Comparison of ENCODE assay signal across 15 cellular contexts in genomic region chr21:41217656-41218380, GRCh38. TPM values are rescaled to one million over a fixed set of nuclear protein-coding genes. Genes with fewer than 3 reads are reported as not detected.
DNase-seq lines count a peak whose midpoint lies in the region; ATAC-seq and TF ChIP-seq lines count a peak whose summit lies in the region.
"Had no signal": no experiment of that assay in that cellular context is flagged by ENCODE, and none has a peak within 500 bp of the region (broad histone marks: within the 10 kb centered on the region; RNA-seq: fewer than 3 reads in every experiment).

No MANE protein-coding gene starts in this region.

- no peak for TF ChIP-seq CTCF in endothelial cell (IDR thresholded peaks at IDR 0.05; ENCODE audit: unreplicated experiment)
- no peak for TF ChIP-seq CTCF in testis (IDR thresholded peaks at IDR 0.05)

- 80 to 83% methylated on average over 12 of the region's 12 CpGs for WGBS in testis, 2 donors

- H3K4me3 Mint-ChIP-seq in endothelial cell (ENCODE audit: unreplicated experiment) = peak overlapping the region; percentile 61
- H3K4me3 Mint-ChIP-seq: CD4-positive, CD25-positive, alpha-beta regulatory T cell had no signal

- no peak for TF ChIP-seq POLR2A in testis (IDR thresholded peaks at IDR 0.05)

- H3K9me3 Mint-ChIP-seq in endothelial cell (ENCODE audit: unreplicated experiment) = no peaks in the 10 kb centered on the region

- no peak overlapping the region for H3K27ac Mint-ChIP-seq in endothelial cell (ENCODE audit: unreplicated experiment)
- H3K27ac Mint-ChIP-seq: CD4-positive, CD25-positive, alpha-beta regulatory T cell had no signal

- no peak overlapping the region for H3K27ac ChIP-seq in testis
- H3K27ac ChIP-seq: epithelial cell of prostate, SJCRH30 had no signal

- no peaks in the 10 kb centered on the region for H3K36me3 ChIP-seq in testis (ENCODE audit: low read depth, missing control alignments)
- H3K36me3 ChIP-seq: SJCRH30 had no signal

- no peaks in the 10 kb centered on the region for H3K4me1 ChIP-seq in testis
- H3K4me1 ChIP-seq: SJCRH30 had no signal

- ATAC-seq in GM19324 (IDR thresholded peaks at IDR 0.05; ENCODE audit: low FRiP score, unreplicated experiment) = no peak
- ATAC-seq in HG02642 (IDR thresholded peaks at IDR 0.05; ENCODE audit: poor library complexity, unreplicated experiment) = no peak

- no peaks in the 10 kb centered on the region for H3K9me3 ChIP-seq in testis
- H3K9me3 ChIP-seq: SJCRH30 had no signal

- H3K4me1 Mint-ChIP-seq in endothelial cell (ENCODE audit: unreplicated experiment) = peaks cover 8% of the 10 kb centered on the region
- H3K4me1 Mint-ChIP-seq: CD4-positive, CD25-positive, alpha-beta regulatory T cell had no signal

- no peaks in the 10 kb centered on the region for H3K27me3 ChIP-seq in testis
- H3K27me3 ChIP-seq: SJCRH30 had no signal

- peak; percentile 69 for DNase-seq in NCI-H226
- no peak for DNase-seq in endothelial cell (ENCODE audit: low spot score)
- peak; percentile 27 for DNase-seq in left kidney (ENCODE audit: low read depth, low spot score)
- DNase-seq in testis = peak; percentile 20
- no peak for DNase-seq in SIG-M5 (lab: John Stamatoyannopoulos, UW)
- DNase-seq: activated T-cell treated with anti-CD3 and anti-CD28 coated beads for 4 hours; anterior cingulate cortex; CD4-positive, CD25-positive, alpha-beta regulatory T cell; kidney; NCI-H748 treated with DMSO at 0.1 percent for 48 hours; SJCRH30; stimulated activated naive CD4-positive, alpha-beta T cell treated with Interleukin-2 at 50 U/mL for 16 hours had no signal

- no peak overlapping the region for H3K4me3 ChIP-seq in testis
- H3K4me3 ChIP-seq: SJCRH30 had no signal

- peaks cover 39% of the 10 kb centered on the region for H3K36me3 Mint-ChIP-seq in endothelial cell (ENCODE audit: low read depth, unreplicated experiment)
- H3K36me3 Mint-ChIP-seq: CD4-positive, CD25-positive, alpha-beta regulatory T cell had no signal

- peaks cover 4% of the 10 kb centered on the region for H3K27me3 Mint-ChIP-seq in endothelial cell (ENCODE audit: unreplicated experiment)
- H3K27me3 Mint-ChIP-seq: CD4-positive, CD25-positive, alpha-beta regulatory T cell had no signal

- intact Hi-C loops in testis (cut with DNase I; ENCODE audit: low total_unique reads) = loop anchor here (10.0 kb wide), 1 partner anchor 63 kb away; no protein-coding TSS in a partner anchor

RNA-seq across cellular contexts. Expression of gene BACE2, which starts 49.9 kb away (rescaled TPM):
- total RNA-seq in endothelial cell (ENCODE audit: unreplicated experiment) (151 TPM), testis (10 to 100 TPM; 21.8 to 28.6 TPM)
- polyA plus RNA-seq in testis (ENCODE audit: insufficient read depth, low read depth, low replicate concordance) = 17.4 TPM
- total RNA-seq: SJCRH30 had no signal

Comparison
In these comparisons a context has a peak if more than half of its experiments do, and no peak if none do; other contexts are left out.
1. DNase-seq: peak in NCI-H226 (single experiment), left kidney (single experiment) and testis (single experiment); none in endothelial cell (single experiment) and SIG-M5 (single experiment).